ENCODE assay signal across 1 cellular context in the genomic region with DNA sequence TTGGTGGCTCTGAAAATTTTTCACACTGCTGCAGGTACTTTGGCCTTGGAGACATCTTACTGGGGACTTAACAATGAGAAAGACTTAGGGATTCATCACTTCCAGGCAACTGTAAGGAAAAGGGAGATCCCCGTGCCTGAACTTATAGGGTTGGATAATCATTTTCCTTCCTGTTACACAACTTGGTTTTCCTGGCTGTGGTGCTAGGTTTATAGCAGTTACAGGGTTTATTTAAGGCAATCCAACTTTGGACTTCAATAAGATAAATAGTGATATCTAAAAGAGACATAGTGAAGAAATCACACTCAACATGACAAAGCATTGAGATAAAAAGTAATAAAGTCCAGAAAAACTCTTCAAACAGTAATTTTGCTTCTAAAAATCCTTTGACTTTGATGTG.
A peak's percentile ranks its signal among the peaks of the same experiment; 100 is the strongest.
TF ChIP-seq lines count a peak whose summit lies in the region.

No MANE protein-coding gene starts in this region.

TF ChIP-seq in liver, 16 proteins besides CTCF, POLR2A, EP300 and RAD21 (continued from another document):
- TF ChIP-seq, protein P1, sequence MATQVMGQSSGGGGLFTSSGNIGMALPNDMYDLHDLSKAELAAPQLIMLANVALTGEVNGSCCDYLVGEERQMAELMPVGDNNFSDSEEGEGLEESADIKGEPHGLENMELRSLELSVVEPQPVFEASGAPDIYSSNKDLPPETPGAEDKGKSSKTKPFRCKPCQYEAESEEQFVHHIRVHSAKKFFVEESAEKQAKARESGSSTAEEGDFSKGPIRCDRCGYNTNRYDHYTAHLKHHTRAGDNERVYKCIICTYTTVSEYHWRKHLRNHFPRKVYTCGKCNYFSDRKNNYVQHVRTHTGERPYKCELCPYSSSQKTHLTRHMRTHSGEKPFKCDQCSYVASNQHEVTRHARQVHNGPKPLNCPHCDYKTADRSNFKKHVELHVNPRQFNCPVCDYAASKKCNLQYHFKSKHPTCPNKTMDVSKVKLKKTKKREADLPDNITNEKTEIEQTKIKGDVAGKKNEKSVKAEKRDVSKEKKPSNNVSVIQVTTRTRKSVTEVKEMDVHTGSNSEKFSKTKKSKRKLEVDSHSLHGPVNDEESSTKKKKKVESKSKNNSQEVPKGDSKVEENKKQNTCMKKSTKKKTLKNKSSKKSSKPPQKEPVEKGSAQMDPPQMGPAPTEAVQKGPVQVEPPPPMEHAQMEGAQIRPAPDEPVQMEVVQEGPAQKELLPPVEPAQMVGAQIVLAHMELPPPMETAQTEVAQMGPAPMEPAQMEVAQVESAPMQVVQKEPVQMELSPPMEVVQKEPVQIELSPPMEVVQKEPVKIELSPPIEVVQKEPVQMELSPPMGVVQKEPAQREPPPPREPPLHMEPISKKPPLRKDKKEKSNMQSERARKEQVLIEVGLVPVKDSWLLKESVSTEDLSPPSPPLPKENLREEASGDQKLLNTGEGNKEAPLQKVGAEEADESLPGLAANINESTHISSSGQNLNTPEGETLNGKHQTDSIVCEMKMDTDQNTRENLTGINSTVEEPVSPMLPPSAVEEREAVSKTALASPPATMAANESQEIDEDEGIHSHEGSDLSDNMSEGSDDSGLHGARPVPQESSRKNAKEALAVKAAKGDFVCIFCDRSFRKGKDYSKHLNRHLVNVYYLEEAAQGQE (IDR thresholded peaks at IDR 0.05), result no peak
- TF ChIP-seq FOXA2 (IDR thresholded peaks at IDR 0.05) (peak; percentile 79), HNF4G (IDR thresholded peaks at IDR 0.05) (peak; percentile 82), EGR1 (IDR thresholded peaks at IDR 0.05; ENCODE audit: low read depth in 2 of 2) (peak; percentile 73 to 95), FOXA1 (IDR thresholded peaks at IDR 0.05) (no peak), JUND (IDR thresholded peaks at IDR 0.05) (peak; percentile 68 to 87), NR2F2 (IDR thresholded peaks at IDR 0.05) (no peak), YY1 (IDR thresholded peaks at IDR 0.05) (peak; percentile 45)
- TF ChIP-seq, protein P2, sequence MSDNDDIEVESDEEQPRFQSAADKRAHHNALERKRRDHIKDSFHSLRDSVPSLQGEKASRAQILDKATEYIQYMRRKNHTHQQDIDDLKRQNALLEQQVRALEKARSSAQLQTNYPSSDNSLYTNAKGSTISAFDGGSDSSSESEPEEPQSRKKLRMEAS (IDR thresholded peaks at IDR 0.05), result peak; percentile 99
